In genomic region chr16:66924527-66925321, GRCh38 we compare ENCODE assay signal across 2 cellular contexts.
TF ChIP-seq lines count a peak whose summit lies in the region.

No MANE protein-coding gene starts in this region.

TF ChIP-seq in HCT116, 20 proteins besides CTCF, POLR2A, EP300 and RAD21 (continued from another document):
- TF ChIP-seq MAX (IDR thresholded peaks at IDR 0.05) (no peak), ZFX (IDR thresholded peaks at IDR 0.05) (no peak), POLR2AphosphoS5 (IDR thresholded peaks at IDR 0.05; ENCODE audit: low read depth, low read length) (no peak), EZH2phosphoT487 (IDR thresholded peaks at IDR 0.05; ENCODE audit: borderline replicate concordance) (no peak), ELF1 (IDR thresholded peaks at IDR 0.05; ENCODE audit: borderline replicate concordance, low read depth) (no peak), TCF7L2 (IDR thresholded peaks at IDR 0.05; ENCODE audit: borderline replicate concordance, extremely low read depth, insufficient read depth, insufficient read length) (no peak), YY1 (IDR thresholded peaks at IDR 0.05; ENCODE audit: extremely low read depth, insufficient replicate concordance, low read depth, low read length) (no peak), ATF3 (IDR thresholded peaks at IDR 0.05) (no peak)
- TF ChIP-seq, protein P1, sequence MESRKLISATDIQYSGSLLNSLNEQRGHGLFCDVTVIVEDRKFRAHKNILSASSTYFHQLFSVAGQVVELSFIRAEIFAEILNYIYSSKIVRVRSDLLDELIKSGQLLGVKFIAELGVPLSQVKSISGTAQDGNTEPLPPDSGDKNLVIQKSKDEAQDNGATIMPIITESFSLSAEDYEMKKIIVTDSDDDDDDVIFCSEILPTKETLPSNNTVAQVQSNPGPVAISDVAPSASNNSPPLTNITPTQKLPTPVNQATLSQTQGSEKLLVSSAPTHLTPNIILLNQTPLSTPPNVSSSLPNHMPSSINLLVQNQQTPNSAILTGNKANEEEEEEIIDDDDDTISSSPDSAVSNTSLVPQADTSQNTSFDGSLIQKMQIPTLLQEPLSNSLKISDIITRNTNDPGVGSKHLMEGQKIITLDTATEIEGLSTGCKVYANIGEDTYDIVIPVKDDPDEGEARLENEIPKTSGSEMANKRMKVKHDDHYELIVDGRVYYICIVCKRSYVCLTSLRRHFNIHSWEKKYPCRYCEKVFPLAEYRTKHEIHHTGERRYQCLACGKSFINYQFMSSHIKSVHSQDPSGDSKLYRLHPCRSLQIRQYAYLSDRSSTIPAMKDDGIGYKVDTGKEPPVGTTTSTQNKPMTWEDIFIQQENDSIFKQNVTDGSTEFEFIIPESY (IDR thresholded peaks at IDR 0.05; ENCODE audit: extremely low read depth, insufficient replicate concordance, low read length), result no peak

TF ChIP-seq in neural cell, 6 proteins besides CTCF, POLR2A, EP300 and RAD21 (continued from another document):
- no peak for TF ChIP-seq REST (IDR thresholded peaks at IDR 0.05; ENCODE audit: borderline replicate concordance)
TF ChIP-seq in neural cell: peak in this region for 0.
